Comparison of ENCODE assay signal across 27 cellular contexts in the genomic region with DNA sequence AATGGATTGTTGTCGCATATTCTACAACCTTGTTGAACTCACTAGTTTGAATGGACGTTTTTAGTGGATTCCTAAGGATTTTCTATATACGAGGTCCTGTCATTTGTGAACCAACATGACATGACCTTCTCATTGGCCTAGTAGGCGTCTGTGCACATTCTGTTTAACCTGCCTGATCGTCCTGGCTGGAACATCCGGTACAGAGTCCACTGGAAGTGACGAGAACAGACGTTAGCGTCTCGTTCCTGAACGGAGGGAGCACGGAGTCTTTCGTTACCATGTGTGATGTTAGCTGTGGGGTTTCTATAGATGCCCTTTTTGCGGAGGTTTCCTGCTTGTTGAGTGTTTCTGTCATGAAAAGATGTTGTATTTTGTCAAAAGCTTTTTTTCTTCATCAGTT.
"Had no signal": no experiment of that assay in that cellular context is flagged by ENCODE, and none has a peak within 500 bp of the region (broad histone marks: within the 10 kb centered on the region; RNA-seq: fewer than 3 reads in every experiment).

No MANE protein-coding gene starts in this region.

- H3K27ac ChIP-seq: adrenal gland, body of pancreas, colonic mucosa, epithelial cell of prostate, esophagus squamous epithelium, gastroesophageal sphincter, WERI-Rb-1 had no signal

- ATAC-seq: activated CD4-positive, CD25-positive, alpha-beta regulatory T cell treated with anti-CD3 and anti-CD28 coated beads, Interleukin-2, amount 50 U/mL, for 24 hours; activated T-cell treated with anti-CD3 and anti-CD28 coated beads, Interleukin-2, amount 50 U/mL, for 4 hours; body of pancreas; gastroesophageal sphincter; T-helper 17 cell had no signal

- H3K4me3 ChIP-seq: adrenal gland, body of pancreas, colonic mucosa, esophagus squamous epithelium, gastroesophageal sphincter had no signal

- H3K36me3 ChIP-seq: adrenal gland, colonic mucosa, esophagus squamous epithelium, gastroesophageal sphincter, WERI-Rb-1 had no signal

- H3K27me3 ChIP-seq: adrenal gland, body of pancreas, colonic mucosa had no signal

- H3K4me1 ChIP-seq: adrenal gland, body of pancreas, colonic mucosa, esophagus squamous epithelium, gastroesophageal sphincter had no signal

- DNase-seq: activated B cell treated with CpG ODN at 0.5 μM for 24 hours; activated CD4-positive, alpha-beta T cell treated with anti-CD3 and anti-CD28 coated beads for 48 hours; activated CD4-positive, alpha-beta T cell treated with anti-CD3 and anti-CD28 coated beads, Interleukin-2, amount 50 U/mL, for 1 hour; activated CD4-positive, alpha-beta T cell treated with anti-CD3 and anti-CD28 coated beads, Interleukin-2, amount 50 U/mL, for 48 hours; activated CD8-positive, alpha-beta memory T cell treated with anti-CD3 and anti-CD28 coated beads for 24 hours; activated CD8-positive, alpha-beta T cell treated with anti-CD3 and anti-CD28 coated beads for 36 hours; activated naive CD4-positive, alpha-beta T cell treated with anti-CD3 and anti-CD28 coated beads for 36 hours; activated naive CD8-positive, alpha-beta T cell treated with anti-CD3 and anti-CD28 coated beads for 36 hours; activated naive CD8-positive, alpha-beta T cell treated with anti-CD3 and anti-CD28 coated beads, Interleukin-2, amount 50 U/mL, for 24 hours; activated T-cell treated with anti-CD3 and anti-CD28 coated beads, Interleukin-2, amount 50 U/mL, for 4 hours; amygdala; aorta; body of pancreas; central memory CD4-positive, alpha-beta T cell; cerebellar nuclear complex; colonic mucosa; effector CD8-positive, alpha-beta T cell; esophagus squamous epithelium; foreskin melanocyte; T-helper 1 cell; T-helper 17 cell; T1000; WERI-Rb-1 had no signal
